ENCODE assay signal across 10 cellular contexts in the genomic region with DNA sequence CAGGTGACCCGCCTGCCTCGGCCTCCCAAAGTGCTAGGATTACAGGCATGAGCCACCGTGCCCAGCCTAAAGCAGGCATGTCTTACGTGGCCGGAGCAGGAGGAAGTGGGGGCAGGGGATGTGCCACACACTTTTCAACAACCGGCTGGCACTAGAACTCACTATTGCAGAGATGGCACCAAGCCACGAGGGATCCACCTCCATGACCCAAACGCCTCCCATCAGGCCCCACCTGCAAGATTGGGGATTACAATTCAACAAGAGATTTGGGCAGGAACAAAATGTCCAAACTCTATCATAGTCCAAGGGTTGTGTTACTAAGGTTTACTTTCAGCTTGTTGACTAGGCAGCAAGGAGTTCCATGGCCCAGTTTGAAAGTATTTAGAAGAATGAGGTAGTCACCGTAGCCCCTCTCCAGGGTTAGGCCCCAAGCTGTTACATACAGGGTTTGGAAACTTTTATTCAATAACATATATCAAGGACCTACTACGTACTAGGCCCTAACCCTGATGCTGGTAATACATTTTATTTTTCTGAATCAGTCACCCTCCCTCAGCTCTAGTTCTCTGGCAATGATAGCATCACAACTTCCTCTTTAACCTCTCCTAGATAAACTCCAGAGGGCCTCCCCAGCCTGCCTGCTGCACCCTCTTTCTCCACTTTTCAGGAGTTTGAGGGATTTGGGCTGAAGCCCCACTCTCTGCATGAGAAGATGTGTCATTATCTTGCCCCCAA. TPM values are rescaled to one million over a fixed set of nuclear protein-coding genes. Genes with fewer than 3 reads are reported as not detected.
DNase-seq lines count a peak whose midpoint lies in the region; ATAC-seq, FAIRE-seq and TF ChIP-seq lines count a peak whose summit lies in the region.
"Had no signal": no experiment of that assay in that cellular context is flagged by ENCODE, and none has a peak within 500 bp of the region (broad histone marks: within the 10 kb centered on the region; RNA-seq: fewer than 3 reads in every experiment).

No MANE protein-coding gene starts in this region.

- H3K27ac ChIP-seq in A549: peak overlapping the region; percentile 90 to 95
- H3K27ac ChIP-seq: pancreas had no signal

- peaks cover 12% of the 10 kb centered on the region for H3K9me3 Mint-ChIP-seq in activated T-helper 2 cell treated with anti-CD3 and anti-CD28 coated beads, Interferon-gamma antibody, Interleukin-2, Interleukin-4, amounts not matched to agents 10 μg/mL and 5 μg/mL and 100 μg/mL, durations not matched to agents 14 hours and 24 hours and 36 hours
- peaks cover 8% of the 10 kb centered on the region for H3K9me3 Mint-ChIP-seq in mesothelial cell of epicardium

- no peaks in the 10 kb centered on the region for H3K27me3 Mint-ChIP-seq in activated T-helper 2 cell treated with anti-CD3 and anti-CD28 coated beads, Interferon-gamma antibody, Interleukin-2, Interleukin-4, amounts not matched to agents 10 μg/mL and 5 μg/mL and 100 μg/mL, durations not matched to agents 14 hours and 24 hours and 36 hours (ENCODE audit: low read depth)
- no peaks in the 10 kb centered on the region for H3K27me3 Mint-ChIP-seq in mesothelial cell of epicardium (ENCODE audit: low read depth)

- peak overlapping the region; percentile 64 for H3K4me2 ChIP-seq in A549

- peak overlapping the region; percentile 61 for H3K27ac Mint-ChIP-seq in activated T-helper 2 cell treated with anti-CD3 and anti-CD28 coated beads, Interferon-gamma antibody, Interleukin-2, Interleukin-4, amounts not matched to agents 10 μg/mL and 5 μg/mL and 100 μg/mL, durations not matched to agents 14 hours and 24 hours and 36 hours
- peak overlapping the region; percentile 59 for H3K27ac Mint-ChIP-seq in mesothelial cell of epicardium

- H3K36me3 Mint-ChIP-seq in activated T-helper 2 cell treated with anti-CD3 and anti-CD28 coated beads, Interferon-gamma antibody, Interleukin-2, Interleukin-4, amounts not matched to agents 10 μg/mL and 5 μg/mL and 100 μg/mL, durations not matched to agents 14 hours and 24 hours and 36 hours (ENCODE audit: low read depth): peaks cover 18% of the 10 kb centered on the region
- peaks cover 4% of the 10 kb centered on the region for H3K36me3 Mint-ChIP-seq in mesothelial cell of epicardium

- POLR2A ChIA-PET in A549 (lab: Yijun Ruan, JAX): interaction anchor here (1.5 kb wide), 1 partner anchor 17 kb away, joined by 4 read pairs; no protein-coding TSS in a partner anchor

- no peak for TF ChIP-seq EP300 in A549 (IDR thresholded peaks at IDR 0.05)

- peaks cover 21% of the 10 kb centered on the region for H3K4me1 Mint-ChIP-seq in activated T-helper 2 cell treated with anti-CD3 and anti-CD28 coated beads, Interferon-gamma antibody, Interleukin-2, Interleukin-4, amounts not matched to agents 10 μg/mL and 5 μg/mL and 100 μg/mL, durations not matched to agents 14 hours and 24 hours and 36 hours (ENCODE audit: low read depth)
- peaks cover 7% of the 10 kb centered on the region for H3K4me1 Mint-ChIP-seq in mesothelial cell of epicardium

- no peaks in the 10 kb centered on the region for H3K36me3 ChIP-seq in H7 (replicated peaks; ENCODE audit: control insufficient read depth, insufficient read depth, low read length)
- H3K36me3 ChIP-seq: pancreas had no signal

- TF ChIP-seq CTCF in A549 (IDR thresholded peaks at IDR 0.05): no peak
- TF ChIP-seq CTCF in mesothelial cell of epicardium (IDR thresholded peaks at IDR 0.05; ENCODE audit: unreplicated experiment): no peak

- H3K4me3 Mint-ChIP-seq in activated T-helper 2 cell treated with anti-CD3 and anti-CD28 coated beads, Interferon-gamma antibody, Interleukin-2, Interleukin-4, amounts not matched to agents 10 μg/mL and 5 μg/mL and 100 μg/mL, durations not matched to agents 14 hours and 24 hours and 36 hours (ENCODE audit: low read depth): peak overlapping the region; percentile 39
- no peak overlapping the region for H3K4me3 Mint-ChIP-seq in mesothelial cell of epicardium

- WGBS in A549 (ENCODE audit: missing lambda C conversion rate): 81% methylated on average over 10 of the region's 10 CpGs

- no peak overlapping the region for H3K4me3 ChIP-seq in A549
- H3K4me3 ChIP-seq in H7 (ENCODE audit: insufficient read depth, low read depth, low read length): no peak overlapping the region
- H3K4me3 ChIP-seq: pancreas had no signal

- DNase-seq in A549 (ENCODE audit: low read depth in 1 of 2, low spot score in 1 of 2): peak in 1 of 2 experiments; percentile 24
- DNase-seq in H7: peak; percentile 28
- no peak for DNase-seq in activated T-helper 2 cell treated with anti-CD3 and anti-CD28 coated beads, Interferon-gamma antibody, Interleukin-2, Interleukin-4, amounts not matched to agents 10 μg/mL and 5 μg/mL and 100 μg/mL, durations not matched to agents 14 hours and 24 hours and 36 hours (ENCODE audit: low spot score)
- no peak for DNase-seq in mesothelial cell of epicardium (ENCODE audit: low spot score in 2 of 2, unreplicated experiment in 2 of 2)
- DNase-seq in GM12892 (ENCODE audit: insufficient read length): no peak
- no peak for DNase-seq in germinal center (ENCODE audit: low spot score)
- no peak for DNase-seq in RCC 7860 (ENCODE audit: low spot score)
- DNase-seq: NCI-H748 treated with DMSO at 0.1 percent for 48 hours had no signal

- peaks cover 12% of the 10 kb centered on the region; the same call in 2 of the 3 replicates for H3K9me3 ChIP-seq in A549
- H3K9me3 ChIP-seq: pancreas had no signal

- TF ChIP-seq RAD21 in A549 (conservative IDR thresholded peaks at IDR 0.05 in 1 of 2, IDR thresholded peaks at IDR 0.05 in 1 of 2): no peak

- peaks cover 37% of the 10 kb centered on the region for H3K4me1 ChIP-seq in A549

- intact Hi-C loops in activated T-helper 2 cell treated with anti-CD3 and anti-CD28 coated beads, Interferon-gamma antibody, Interleukin-2, Interleukin-4, amounts not matched to agents 10 μg/mL and 5 μg/mL and 100 μg/mL, durations not matched to agents 14 hours and 24 hours and 36 hours (cut with micrococcal nuclease): no loop called here

- CTCF ChIA-PET in A549 (lab: Yijun Ruan, JAX): interaction anchor here (0.9 to 2.1 kb wide), 9 partner anchors 9 to 171 kb away, joined by 3 to 8 read pairs (median 4); no protein-coding TSS in a partner anchor

- ATAC-seq in A549: peak; percentile 32 to 38; a peak in 5 of 6 replicates
- ATAC-seq in GM21576 (IDR thresholded peaks at IDR 0.05; ENCODE audit: unreplicated experiment): no peak

- H3K27me3 ChIP-seq in H7 (ENCODE audit: control insufficient read depth, insufficient read depth, low read length): no peaks in the 10 kb centered on the region
- H3K27me3 ChIP-seq: pancreas had no signal

- TF ChIP-seq POLR2A in A549 (IDR thresholded peaks at IDR 0.05; ENCODE audit: low read length) (no peak), GM12892 (IDR thresholded peaks at IDR 0.05; ENCODE audit: low read depth, low read length) (no peak)

- no peak for FAIRE-seq in A549 (lab: Jason Lieb, UNC)
- FAIRE-seq in GM12892 (lab: Jason Lieb, UNC): no peak
- FAIRE-seq in RCC 7860 (lab: Jason Lieb, UNC): no peak
- FAIRE-seq: pancreas had no signal

TF ChIP-seq in A549, 52 proteins besides CTCF, POLR2A, EP300 and RAD21:
- no peak for TF ChIP-seq USF2 (IDR thresholded peaks at IDR 0.05)
- TF ChIP-seq FOSB (CRISPR knock-in tag; IDR thresholded peaks at IDR 0.05): no peak
- no peak for TF ChIP-seq BHLHE40 (IDR thresholded peaks at IDR 0.05; ENCODE audit: low read depth, low read length)
- TF ChIP-seq CEBPB (IDR thresholded peaks at IDR 0.05): no peak
- no peak for TF ChIP-seq ZSCAN20 (CRISPR knock-in tag; IDR thresholded peaks at IDR 0.05)
- no peak for TF ChIP-seq HOXB5 (CRISPR knock-in tag; IDR thresholded peaks at IDR 0.05)
- no peak for TF ChIP-seq CBX8 (IDR thresholded peaks at IDR 0.05)
- no peak for TF ChIP-seq KDM5A (IDR thresholded peaks at IDR 0.05)

RNA-seq across cellular contexts. Expression of gene TBC1D14, which starts 18.0 kb away (rescaled TPM):
- polyA plus RNA-seq in A549 (2011; rRNA removed) (35.8 and 39.0 TPM in 2 replicates), A549 (2017; fragmentation: RNase III; extraction: RNeasy Plus Mini Kit Qiagen cat#74134 plus additional on column Dnase treatment) (25.4 to 30.2 TPM (median 28.3 TPM) in 3 replicates)
- 29.8 and 36.1 TPM in 2 replicates for polyA plus RNA-seq in A549 (2012; cell fraction: cytosol; rRNA removed)
- 25.3 and 31.9 TPM in 2 replicates for polyA plus RNA-seq in A549 (2012; cell fraction: nucleus; rRNA removed)
- 37.2 and 39.4 TPM in 2 replicates for polyA minus RNA-seq in A549 (2011; rRNA and poly(A)+ RNA removed)
- total RNA-seq in H7 (2014; rRNA removed; shearing (Covaris generic)): 55.8 and 58.3 TPM in 2 replicates
- total RNA-seq in activated T-helper 2 cell treated with anti-CD3 and anti-CD28 coated beads, Interferon-gamma antibody, Interleukin-2, Interleukin-4, amounts not matched to agents 10 μg/mL and 5 μg/mL and 100 μg/mL, durations not matched to agents 14 hours and 24 hours and 36 hours: 34.9 and 35.1 TPM in 2 replicates
- 54.5 to 58.2 TPM (median 56.3 TPM) in 3 replicates for total RNA-seq in mesothelial cell of epicardium
- polyA plus RNA-seq in GM12892 (2012; ENCODE audit: missing spikeins): 18.1 TPM
